Comparison of ENCODE assay signal across 21 cellular contexts in genomic region chr5:67366256-67366655, GRCh38.
"Had no signal": no experiment of that assay in that cellular context is flagged by ENCODE, and none has a peak within 500 bp of the region (broad histone marks: within the 10 kb centered on the region; RNA-seq: fewer than 3 reads in every experiment).

No MANE protein-coding gene starts in this region.

- H3K36me3 Mint-ChIP-seq: activated naive CD4-positive, alpha-beta T cell treated with anti-CD3 and anti-CD28 coated beads, Interleukin-2, amount 10 ng/mL, durations not matched to agents 7 days and 5 days; activated naive CD8-positive, alpha-beta T cell treated with anti-CD3 and anti-CD28 coated beads for 36 hours had no signal

- DNase-seq: activated CD4-positive, alpha-beta T cell treated with anti-CD3 and anti-CD28 coated beads for 4 hours; activated CD8-positive, alpha-beta memory T cell treated with anti-CD3 and anti-CD28 coated beads, Interleukin-2, amount 50 U/mL, for 4 hours; activated CD8-positive, alpha-beta T cell treated with anti-CD3 and anti-CD28 coated beads for 36 hours; activated gamma-delta T cell treated with Interleukin-2 at 50 U/mL for 16 hours; activated naive CD4-positive, alpha-beta T cell treated with anti-CD3 and anti-CD28 coated beads, Interleukin-2, amount 10 ng/mL, durations not matched to agents 7 days and 5 days; activated naive CD8-positive, alpha-beta T cell treated with anti-CD3 and anti-CD28 coated beads for 36 hours; activated T-cell treated with anti-CD3 and anti-CD28 coated beads, Interleukin-2, amount 50 U/mL, for 72 hours; MM.1S; NCI-H1105; NCI-H1436; NCI-H1694 treated with DMSO at 0.1 percent for 48 hours; NCI-H2029 treated with DMSO at 0.1 percent for 48 hours; NCI-H345; NCI-H524; Peyer's patch; Right ventricle myocardium superior; SJCRH30; SK-N-SH; T-helper 1 cell; WERI-Rb-1 had no signal

- H3K4me3 Mint-ChIP-seq: activated CD8-positive, alpha-beta T cell treated with anti-CD3 and anti-CD28 coated beads for 36 hours; activated naive CD4-positive, alpha-beta T cell treated with anti-CD3 and anti-CD28 coated beads, Interleukin-2, amount 10 ng/mL, durations not matched to agents 7 days and 5 days; activated naive CD8-positive, alpha-beta T cell treated with anti-CD3 and anti-CD28 coated beads for 36 hours; activated T-cell treated with anti-CD3 and anti-CD28 coated beads, Interleukin-2, amount 50 U/mL, for 72 hours had no signal

- H3K4me1 Mint-ChIP-seq: activated naive CD4-positive, alpha-beta T cell treated with anti-CD3 and anti-CD28 coated beads, Interleukin-2, amount 10 ng/mL, durations not matched to agents 7 days and 5 days had no signal

- H3K27ac Mint-ChIP-seq: activated CD8-positive, alpha-beta T cell treated with anti-CD3 and anti-CD28 coated beads for 36 hours; activated naive CD4-positive, alpha-beta T cell treated with anti-CD3 and anti-CD28 coated beads, Interleukin-2, amount 10 ng/mL, durations not matched to agents 7 days and 5 days; activated naive CD8-positive, alpha-beta T cell treated with anti-CD3 and anti-CD28 coated beads for 36 hours; activated T-cell treated with anti-CD3 and anti-CD28 coated beads, Interleukin-2, amount 50 U/mL, for 72 hours; activated T-helper 2 cell treated with anti-CD3 and anti-CD28 coated beads, Interferon-gamma antibody, Interleukin-2, Interleukin-4, amounts not matched to agents 10 μg/mL and 5 μg/mL and 100 μg/mL, durations not matched to agents 14 hours and 24 hours and 36 hours had no signal

- ATAC-seq: activated CD8-positive, alpha-beta T cell treated with anti-CD3 and anti-CD28 coated beads for 36 hours; activated T-cell treated with anti-CD3 and anti-CD28 coated beads, Interleukin-2, amount 50 U/mL, for 72 hours had no signal

- H3K9me3 Mint-ChIP-seq: activated CD8-positive, alpha-beta T cell treated with anti-CD3 and anti-CD28 coated beads for 36 hours; activated naive CD4-positive, alpha-beta T cell treated with anti-CD3 and anti-CD28 coated beads, Interleukin-2, amount 10 ng/mL, durations not matched to agents 7 days and 5 days; activated naive CD8-positive, alpha-beta T cell treated with anti-CD3 and anti-CD28 coated beads for 36 hours; activated T-cell treated with anti-CD3 and anti-CD28 coated beads, Interleukin-2, amount 50 U/mL, for 72 hours; activated T-helper 2 cell treated with anti-CD3 and anti-CD28 coated beads, Interferon-gamma antibody, Interleukin-2, Interleukin-4, amounts not matched to agents 10 μg/mL and 5 μg/mL and 100 μg/mL, durations not matched to agents 14 hours and 24 hours and 36 hours had no signal

- H3K27me3 Mint-ChIP-seq: activated CD8-positive, alpha-beta T cell treated with anti-CD3 and anti-CD28 coated beads for 36 hours; activated naive CD8-positive, alpha-beta T cell treated with anti-CD3 and anti-CD28 coated beads for 36 hours had no signal
